ENCODE assay signal across 14 cellular contexts in the genomic region with DNA sequence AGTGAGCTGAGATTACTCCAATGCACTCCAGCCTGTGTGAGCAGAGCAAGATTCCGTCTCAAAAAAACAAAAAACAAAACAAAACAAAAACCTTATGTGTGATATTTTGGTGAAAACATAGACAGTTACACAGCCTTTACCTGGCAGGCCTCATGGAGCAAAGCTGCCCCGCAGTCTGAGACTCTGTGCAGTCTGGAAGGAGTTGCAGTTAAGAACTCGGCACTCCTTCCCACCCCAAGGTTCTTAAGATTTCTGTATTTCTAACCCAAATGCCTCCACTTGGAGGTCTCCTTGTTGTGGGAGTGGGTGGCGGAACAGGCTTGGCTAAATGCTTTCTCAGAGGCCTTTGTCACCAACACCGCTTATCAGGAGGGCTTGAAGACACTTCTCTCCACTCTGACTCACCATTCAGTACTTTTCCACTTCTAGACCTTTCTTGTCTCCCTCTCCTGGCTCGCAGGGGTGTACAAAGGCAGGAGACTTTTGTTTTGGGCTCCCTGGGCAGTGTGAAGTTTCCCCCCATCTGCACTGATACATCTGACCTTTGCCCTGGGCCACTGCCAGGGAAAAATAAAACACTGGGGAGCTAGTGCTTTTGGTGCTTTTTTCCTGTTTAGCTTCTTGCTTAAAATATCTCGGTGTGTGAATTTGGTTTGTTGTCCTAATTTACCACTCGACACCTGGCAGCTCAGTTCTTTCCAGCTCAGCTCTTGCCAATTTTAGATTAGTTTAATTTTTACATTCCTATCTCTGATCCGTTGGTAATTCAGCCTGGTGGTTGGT. TPM values are rescaled to one million over a fixed set of nuclear protein-coding genes. Genes with fewer than 3 reads are reported as not detected.
A peak's percentile ranks its signal among the peaks of the same experiment; 100 is the strongest.
DNase-seq lines count a peak whose midpoint lies in the region; ATAC-seq and FAIRE-seq lines count a peak whose summit lies in the region.
"Had no signal": no experiment of that assay in that cellular context is flagged by ENCODE, and none has a peak within 500 bp of the region (broad histone marks: within the 10 kb centered on the region; RNA-seq: fewer than 3 reads in every experiment).

No MANE protein-coding gene starts in this region.

- no peak overlapping the region for H3K9ac ChIP-seq in HUES48 (ENCODE audit: low read depth, low read length)

- H3K27ac ChIP-seq in HUES48 (ENCODE audit: low read depth, low read length) (peak overlapping the region; percentile 40), small intestine (ENCODE audit: low read depth in 1 of 2, low read length in 1 of 2) (no peak overlapping the region)
- H3K27ac ChIP-seq: body of pancreas had no signal

- FAIRE-seq in small intestine (lab: Jason Lieb, UNC), result no peak

- 61 to 70% (median 67%) methylated on average over 9 of the region's 9 CpGs for WGBS in small intestine, 3 donors

- no peaks in the 10 kb centered on the region for H3K27me3 ChIP-seq in HUES48 (ENCODE audit: control insufficient read depth, insufficient read depth, low read length)
- no peaks in the 10 kb centered on the region for H3K27me3 ChIP-seq in small intestine (ENCODE audit: control insufficient read depth in 2 of 2, insufficient read depth in 2 of 2, low read length in 2 of 2)
- H3K27me3 ChIP-seq: body of pancreas had no signal

- H3K4me1 ChIP-seq in HUES48 (ENCODE audit: control insufficient read depth, insufficient read depth, low read length) (peaks cover 21% of the 10 kb centered on the region), small intestine (ENCODE audit: control insufficient read depth in 2 of 2, insufficient read depth in 1 of 2, low read depth in 1 of 2, low read length in 1 of 2) (no peaks in the 10 kb centered on the region)
- H3K4me1 ChIP-seq: body of pancreas had no signal

- ATAC-seq in HG03159 (IDR thresholded peaks at IDR 0.05; ENCODE audit: unreplicated experiment) (no peak), GM21515 (IDR thresholded peaks at IDR 0.05; ENCODE audit: unreplicated experiment) (no peak), HG02970 (IDR thresholded peaks at IDR 0.05; ENCODE audit: low FRiP score, unreplicated experiment) (no peak)
- ATAC-seq: body of pancreas; stimulated activated naive CD8-positive, alpha-beta T cell treated with anti-CD3 and anti-CD28 coated beads, Interleukin-15, Interleukin-2, amounts not matched to agents 100 U/mL and 50 U/mL, for 24 hours had no signal

- DNase-seq in amniotic epithelial cell (ENCODE audit: low read depth), result peak; percentile 29
- DNase-seq in iPS-NIHi11 (ENCODE audit: low spot score), result peak; percentile 7
- peak; percentile 2 for DNase-seq in small intestine
- DNase-seq in activated CD8-positive, alpha-beta memory T cell treated with anti-CD3 and anti-CD28 coated beads for 24 hours, result no peak
- DNase-seq: activated CD8-positive, alpha-beta memory T cell treated with anti-CD3 and anti-CD28 coated beads, Interleukin-2, amount 50 U/mL, for 48 hours; body of pancreas; DND-41; foreskin melanocyte; MV-4-11; stimulated activated naive CD8-positive, alpha-beta T cell treated with anti-CD3 and anti-CD28 coated beads, Interleukin-15, Interleukin-2, amounts not matched to agents 100 U/mL and 50 U/mL, for 24 hours had no signal

- H3K4me3 ChIP-seq in HUES48 (ENCODE audit: low read depth, low read length) (no peak overlapping the region), small intestine (ENCODE audit: low read depth in 1 of 2, low read length in 2 of 2) (no peak overlapping the region)
- H3K4me3 ChIP-seq: body of pancreas had no signal

- H3K36me3 ChIP-seq in HUES48 (ENCODE audit: control insufficient read depth, insufficient read depth, low read length), result no peaks in the 10 kb centered on the region
- H3K36me3 ChIP-seq in small intestine (ENCODE audit: control insufficient read depth in 2 of 2, insufficient read depth in 2 of 2, low read length in 2 of 2), result no peaks in the 10 kb centered on the region

- H3K9me3 ChIP-seq in HUES48 (ENCODE audit: control insufficient read depth, insufficient read depth, low read length), result no peaks in the 10 kb centered on the region
- no peaks in the 10 kb centered on the region for H3K9me3 ChIP-seq in small intestine (ENCODE audit: control insufficient read depth, low read depth)
- H3K9me3 ChIP-seq: body of pancreas had no signal

RNA-seq across cellular contexts. Expression of a gene that starts 51.3 kb away (rescaled TPM):
- 1 to 10 TPM in 2 of 3 donors, under 1 TPM in 1; 0.22 to 1.9 (median 1.1) TPM for polyA plus RNA-seq in small intestine
